8 cellular contexts compared by ENCODE assay signal in the genomic region with DNA sequence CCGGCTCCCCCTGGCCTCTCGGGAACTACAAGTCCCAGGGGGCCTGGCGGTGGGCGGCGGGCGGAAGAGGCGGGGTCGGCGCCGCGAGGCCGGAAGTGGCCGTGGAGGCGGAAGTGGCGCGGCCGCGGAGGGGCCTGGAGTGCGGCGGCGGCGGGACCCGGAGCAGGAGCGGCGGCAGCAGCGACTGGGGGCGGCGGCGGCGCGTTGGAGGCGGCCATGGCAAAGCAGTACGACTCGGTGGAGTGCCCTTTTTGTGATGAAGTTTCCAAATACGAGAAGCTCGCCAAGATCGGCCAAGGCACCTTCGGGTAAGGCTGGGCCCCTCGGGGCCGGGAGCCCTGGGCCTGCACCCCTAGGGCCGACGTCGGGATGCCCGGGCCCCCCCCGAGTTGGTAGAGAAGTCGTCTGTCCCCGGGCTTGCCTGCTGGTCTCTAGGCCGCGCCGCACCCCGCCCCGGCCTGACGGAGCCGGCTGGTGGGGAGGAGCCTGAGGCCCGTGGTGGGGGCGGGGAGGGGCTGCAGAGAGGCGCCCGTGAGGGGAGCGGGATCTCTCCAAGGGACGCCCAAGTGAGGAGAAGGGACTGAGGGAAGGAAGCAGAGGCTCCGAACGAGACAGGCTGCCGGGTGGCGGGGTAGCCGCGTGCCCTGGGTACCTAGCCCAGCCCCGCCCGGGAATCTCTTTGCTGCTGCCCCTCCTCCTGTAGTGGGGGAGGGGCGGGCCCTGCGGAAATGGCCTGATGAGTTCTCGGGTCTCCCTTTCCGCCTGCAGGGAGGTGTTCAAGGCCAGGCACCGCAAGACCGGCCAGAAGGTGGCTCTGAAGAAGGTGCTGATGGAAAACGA. TPM values are rescaled to one million over a fixed set of nuclear protein-coding genes. Genes with fewer than 3 reads are reported as not detected.
DNase-seq lines count a peak whose midpoint lies in the region; ATAC-seq and TF ChIP-seq lines count a peak whose summit lies in the region.

CDK9 (plus strand) TSS at position 102 of the 840 bp plus-strand sequence; CDS start at position 217, 115 bp downstream.

- no peak for TF ChIP-seq CTCF in ascending aorta (IDR thresholded peaks at IDR 0.05)

- peak within 1 kb of the TSS; percentile 84 to 89 for H3K4me3 ChIP-seq in ascending aorta

- DNase-seq in NCI-H1930 (lab: John Stamatoyannopoulos, UW) (peak; percentile 75 to 88), T-helper 22 cell (ENCODE audit: low read depth) (peak; percentile 84), ascending aorta (ENCODE audit: low spot score in 2 of 2) (peak in 1 of 2 donors; percentile 96), hepatic stellate cell (ENCODE audit: low spot score) (peak; percentile 90), retina (peak; percentile 89), OCI-M2 (lab: John Stamatoyannopoulos, UW; ENCODE audit: unreplicated experiment) (no peak)

- peaks cover 13 to 38% of the 10 kb centered on the region in 2 donors for H3K4me1 ChIP-seq in ascending aorta

- peak; percentile 52 for ATAC-seq in HG02870 (IDR thresholded peaks at IDR 0.05; ENCODE audit: unreplicated experiment)

- no peaks in the 10 kb centered on the region for H3K9me3 ChIP-seq in ascending aorta

- H3K27ac ChIP-seq in ascending aorta = peak within 1 kb of the TSS; percentile 91 to 94

- peaks cover 41 to 44% of the 10 kb centered on the region in 2 donors for H3K36me3 ChIP-seq in ascending aorta

- intact Hi-C loops in ascending aorta (cut with DNase I) = loop anchor here (1.0 to 2.0 kb wide), 7 partner anchors 15 to 195 kb away; partner anchors contain the start of genes FPGS, PTRH1 and TOR2A

- peak; percentile 71 for TF ChIP-seq POLR2A in GM15510 (IDR thresholded peaks at IDR 0.05; ENCODE audit: borderline replicate concordance, extremely low read depth, insufficient read length)

- H3K27me3 ChIP-seq in ascending aorta = no peaks in the 10 kb centered on the region

RNA-seq across cellular contexts. Expression of gene CDK9, which starts in this region (rescaled TPM):
- total RNA-seq in ascending aorta = 470 TPM
